16 cellular contexts compared by ENCODE assay signal in genomic region chr3:134476977-134477376, GRCh38. TPM values are rescaled to one million over a fixed set of nuclear protein-coding genes. Genes with fewer than 3 reads are reported as not detected.
DNase-seq lines count a peak whose midpoint lies in the region; ATAC-seq and TF ChIP-seq lines count a peak whose summit lies in the region.
"Had no signal": no experiment of that assay in that cellular context is flagged by ENCODE, and none has a peak within 500 bp of the region (broad histone marks: within the 10 kb centered on the region; RNA-seq: fewer than 3 reads in every experiment).

No MANE protein-coding gene starts in this region.

- H2AK5ac ChIP-seq in trophoblast cell (ENCODE audit: low read length) = peak overlapping the region; percentile 62

- H2BK12ac ChIP-seq in trophoblast cell (ENCODE audit: low read length) = peak overlapping the region; percentile 97

- H3K27ac Mint-ChIP-seq in MCF 10A (ENCODE audit: low read depth, unreplicated experiment) = peak overlapping the region; percentile 46

- H3K4ac ChIP-seq in trophoblast cell (ENCODE audit: low read depth, low read length) = peak overlapping the region; percentile 56

- H3K36me3 Mint-ChIP-seq in MCF 10A (ENCODE audit: insufficient read depth, unreplicated experiment) = peaks cover 41% of the 10 kb centered on the region

- H3K4me3 ChIP-seq in trophoblast cell (ENCODE audit: low read depth, low read length) = no peak overlapping the region

- H2AFZ ChIP-seq in trophoblast cell (ENCODE audit: insufficient read depth, low read length, poor library complexity) = no peak overlapping the region

- H2BK120ac ChIP-seq in trophoblast cell (ENCODE audit: insufficient read depth, low read length, poor library complexity) = peak overlapping the region; percentile 10

- peak overlapping the region; percentile 8 for H3K4me3 Mint-ChIP-seq in MCF 10A (ENCODE audit: unreplicated experiment)
- H3K4me3 Mint-ChIP-seq: activated CD8-positive, alpha-beta T cell treated with anti-CD3 and anti-CD28 coated beads, Interleukin-2, amount 10 ng/mL, durations not matched to agents 7 days and 5 days had no signal

- no peak overlapping the region for H3K23ac ChIP-seq in trophoblast cell (ENCODE audit: low read length)

- peak; percentile 77 to 92 for ATAC-seq in left cardiac atrium
- ATAC-seq: activated CD8-positive, alpha-beta T cell treated with anti-CD3 and anti-CD28 coated beads, Interleukin-2, amount 10 ng/mL, durations not matched to agents 7 days and 5 days had no signal

- intact Hi-C loops in MCF 10A (cut with micrococcal nuclease) = loop anchor here (10.0 kb wide), 1 partner anchor 662 kb away; no protein-coding TSS in a partner anchor
- intact Hi-C loops in left cardiac atrium (cut with DNase I) = loop anchor here in 1 of 2 donors (10.0 kb wide), 1 partner anchor 102 kb away; the partner anchor contains the start of gene AMOTL2

- peaks cover 6 to 23% of the 10 kb centered on the region in 2 experiments for H3K4me1 ChIP-seq in trophoblast cell (ENCODE audit: control insufficient read depth in 1 of 2, insufficient read depth in 2 of 2, low read length in 2 of 2)

- CTCF ChIA-PET in MCF 10A (lab: Yijun Ruan, JAX) = interaction anchor here (0.7 to 16.7 kb wide), 15 partner anchors 10 to 280 kb away, joined by 3 to 449 read pairs (median 5); partner anchors contain the start of gene AMOTL2

- H4K8ac ChIP-seq in trophoblast cell (ENCODE audit: low read depth, low read length) = peak overlapping the region; percentile 28

- no peaks in the 10 kb centered on the region for H3K27me3 ChIP-seq in trophoblast cell (ENCODE audit: insufficient read depth, low read length)

- H3K27me3 Mint-ChIP-seq in MCF 10A (ENCODE audit: insufficient read depth, unreplicated experiment) = no peaks in the 10 kb centered on the region
- H3K27me3 Mint-ChIP-seq: progenitor cell of endocrine pancreas had no signal

- TF ChIP-seq CTCF in MCF 10A (IDR thresholded peaks at IDR 0.05; ENCODE audit: unreplicated experiment) = no peak

- peaks cover 20% of the 10 kb centered on the region for H3K79me1 ChIP-seq in trophoblast cell (ENCODE audit: low read length)

- peak overlapping the region; percentile 51 for H3K14ac ChIP-seq in trophoblast cell (ENCODE audit: low read length)

- peak overlapping the region; percentile 84 for H2BK5ac ChIP-seq in trophoblast cell (ENCODE audit: low read depth, low read length, poor library complexity)

- no CpG with 5 or more reads among the region's 5 CpGs for WGBS in trophoblast cell (ENCODE audit: extremely low coverage, insufficient coverage, insufficient read length)

- BruUV-seq in MCF 10A (replicated peaks; lab: Mats Ljungman, UMichigan) = no TSS peak

- peaks cover 3% of the 10 kb centered on the region for H3K79me2 ChIP-seq in trophoblast cell (ENCODE audit: control insufficient read depth, insufficient read depth, low read length, poor library complexity)

- peak overlapping the region; percentile 83 for H4K91ac ChIP-seq in trophoblast cell (ENCODE audit: low read depth, low read length)

- H3K18ac ChIP-seq in trophoblast cell (ENCODE audit: low read length) = peak overlapping the region; percentile 73

- H3K4me1 Mint-ChIP-seq in MCF 10A (ENCODE audit: insufficient read depth, unreplicated experiment) = peaks cover 24% of the 10 kb centered on the region

- peak overlapping the region; percentile 31 for H3K27ac ChIP-seq in trophoblast cell (ENCODE audit: low read depth, low read length)
- H3K27ac ChIP-seq: KMS-11, VCaP had no signal

- peaks cover 3 to 16% of the 10 kb centered on the region in 2 experiments for H3K36me3 ChIP-seq in trophoblast cell (ENCODE audit: control insufficient read depth in 1 of 2, insufficient read depth in 2 of 2, low read length in 2 of 2)

- H3K4me2 ChIP-seq in trophoblast cell (ENCODE audit: low read length) = no peak overlapping the region
- H3K4me2 ChIP-seq: KMS-11 had no signal

- POLR2A ChIA-PET in MCF 10A (lab: Yijun Ruan, JAX) = interaction anchor here (0.6 to 6.9 kb wide), 20 partner anchors 9 to 906 kb away, joined by 3 to 77 read pairs (median 5); partner anchors contain the start of genes AMOTL2, ANAPC13 and CEP63

- no peaks in the 10 kb centered on the region for H3K9me3 Mint-ChIP-seq in MCF 10A (ENCODE audit: unreplicated experiment)

- H3K9me3 ChIP-seq in trophoblast cell (ENCODE audit: insufficient read depth, low read depth, low read length) = no peaks in the 10 kb centered on the region

- H4K12ac ChIP-seq in trophoblast cell (ENCODE audit: low read depth, low read length) = peak overlapping the region; percentile 12

- H3K9ac ChIP-seq in trophoblast cell (ENCODE audit: low read length) = no peak overlapping the region
- H3K9ac ChIP-seq: KMS-11 had no signal

- DNase-seq in EL (peak; percentile 84), MCF 10A (ENCODE audit: unreplicated experiment) (peak; percentile 42), left cardiac atrium (no peak), trophoblast cell (peak; percentile 96 to 99), NCI-H748 treated with DMSO at 0.1 percent for 48 hours (lab: John Stamatoyannopoulos, UW) (no peak), dermis blood vessel endothelial cell (no peak)
- no peak for DNase-seq in stimulated activated CD4-positive, alpha-beta T cell treated with anti-CD3 and anti-CD28 coated beads, Interleukin-4, amount 100 ng/mL, for 1 hour
- no peak for DNase-seq in activated CD8-positive, alpha-beta memory T cell treated with anti-CD3 and anti-CD28 coated beads, Interleukin-2, amount 50 U/mL, for 48 hours
- DNase-seq: activated CD8-positive, alpha-beta T cell treated with anti-CD3 and anti-CD28 coated beads, Interleukin-2, amount 10 ng/mL, durations not matched to agents 7 days and 5 days; NCI-H524; OCI-M1; stimulated activated CD4-positive, alpha-beta T cell treated with anti-CD3 and anti-CD28 coated beads, Interleukin-1b, Interleukin-23, amount 100 ng/mL, for 48 hours; SW 1271 had no signal

RNA-seq across cellular contexts. Expression of gene ANAPC13, which starts 8.8 kb away (rescaled TPM):
- total RNA-seq in MCF 10A (2022) (61.5 and 78.4 TPM in 2 replicates), left cardiac atrium (10 to 100 TPM; 63.2 to 83.9 TPM), dermis blood vessel endothelial cell (80.8 and 87.0 TPM in 2 replicates)
- 33.6 and 35.5 TPM in 2 replicates for polyA plus RNA-seq in trophoblast cell (2013)

RNA-seq across cellular contexts. Expression of gene CEP63, which starts 8.9 kb away (rescaled TPM):
- total RNA-seq in MCF 10A (2022) = 37.0 and 40.0 TPM in 2 replicates
- total RNA-seq in left cardiac atrium = 10 to 100 TPM; 30.2 to 31.7 TPM
- 22.4 and 24.0 TPM in 2 replicates for polyA plus RNA-seq in trophoblast cell (2013)
- 14.0 and 17.5 TPM in 2 replicates for total RNA-seq in dermis blood vessel endothelial cell

Comparison
In these comparisons a context has a peak if more than half of its experiments do, and no peak if none do; other contexts are left out.
1. DNase-seq: peak in EL (single experiment), MCF 10A (single experiment) and trophoblast cell (2 of 2); none in left cardiac atrium (single experiment), stimulated activated CD4-positive, alpha-beta T cell treated with anti-CD3 and anti-CD28 coated beads, Interleukin-4, amount 100 ng/mL, for 1 hour (single experiment), NCI-H748 treated with DMSO at 0.1 percent for 48 hours (single experiment), activated CD8-positive, alpha-beta memory T cell treated with anti-CD3 and anti-CD28 coated beads, Interleukin-2, amount 50 U/mL, for 48 hours (single experiment) and dermis blood vessel endothelial cell (single experiment).